In the genomic region with DNA sequence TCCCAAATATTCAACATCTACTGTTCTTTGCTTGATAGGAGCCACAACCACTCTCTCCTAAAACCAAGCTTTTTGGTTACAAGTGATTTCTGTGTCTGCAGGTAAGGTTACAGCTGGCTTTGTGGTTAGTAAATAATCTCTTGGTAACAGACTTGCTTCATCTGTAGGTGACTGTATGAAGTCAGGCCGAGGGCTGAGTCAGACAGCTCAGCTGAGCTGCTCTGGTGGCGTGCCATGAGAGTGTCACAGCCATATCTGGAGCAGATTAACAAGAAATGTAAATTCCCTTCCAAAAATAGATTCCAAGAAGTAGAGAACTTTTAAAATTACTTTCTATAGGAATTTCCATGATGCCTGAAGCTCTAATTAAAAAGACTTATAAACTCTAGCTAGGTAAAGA, we compare ENCODE assay signal across 8 cellular contexts. TPM values are rescaled to one million over a fixed set of nuclear protein-coding genes. Genes with fewer than 3 reads are reported as not detected.
A peak's percentile ranks its signal among the peaks of the same experiment; 100 is the strongest.
DNase-seq lines count a peak whose midpoint lies in the region; ATAC-seq, FAIRE-seq and TF ChIP-seq lines count a peak whose summit lies in the region.

No MANE protein-coding gene starts in this region.

- H3K4me1 ChIP-seq in astrocyte (ENCODE audit: insufficient read depth, low read length) (peaks cover 6% of the 10 kb centered on the region), pancreas (peaks cover 0 to 7% (median 7%) of the 10 kb centered on the region in 3 donors)

- intact Hi-C loops in pancreas (cut with DNase I), result no loop called here

- ATAC-seq in GM18909 (IDR thresholded peaks at IDR 0.05; ENCODE audit: poor library complexity, unreplicated experiment) (peak; percentile 96), HG02981 (IDR thresholded peaks at IDR 0.05; ENCODE audit: unreplicated experiment) (peak; percentile 98), pancreas (peak; percentile 99 to 100 (median 100))

- H3K27me3 ChIP-seq in astrocyte (ENCODE audit: insufficient read depth, low read length) (no peaks in the 10 kb centered on the region), pancreas (no peaks in the 10 kb centered on the region)

- H4K20me1 ChIP-seq in astrocyte (ENCODE audit: insufficient read depth, low read length), result no peaks in the 10 kb centered on the region

- peak; percentile 89 for DNase-seq in astrocyte (ENCODE audit: low read depth)
- peak; percentile 75 to 89 (median 82) for DNase-seq in pancreas
- DNase-seq in NCI-H1092 treated with DMSO at 0.1 percent for 48 hours (lab: John Stamatoyannopoulos, UW), result no peak
- DNase-seq in endothelial cell (ENCODE audit: low spot score), result no peak
- DNase-seq in activated gamma-delta T cell (lab: John Stamatoyannopoulos, UW), result no peak
- DNase-seq in SW 1271 (lab: John Stamatoyannopoulos, UW), result no peak

- peak overlapping the region; percentile 30 for H3K9ac ChIP-seq in astrocyte (ENCODE audit: low read length)

- FAIRE-seq in astrocyte (lab: Jason Lieb, UNC) (peak; percentile 92), pancreas (lab: Jason Lieb, UNC) (no peak)

- H3K27ac Mint-ChIP-seq in astrocyte (ENCODE audit: unreplicated experiment) (peak overlapping the region; percentile 89), endothelial cell (ENCODE audit: unreplicated experiment) (no peak overlapping the region)

- WGBS in pancreas, 2 donors, result 24 to 30% methylated on average over 2 of the region's 2 CpGs

- no peak overlapping the region for H3K4me3 ChIP-seq in astrocyte (ENCODE audit: insufficient read depth, low read depth, low read length)
- no peak overlapping the region for H3K4me3 ChIP-seq in pancreas

- H3K27me3 Mint-ChIP-seq in astrocyte (ENCODE audit: low read depth, unreplicated experiment) (no peaks in the 10 kb centered on the region), endothelial cell (ENCODE audit: unreplicated experiment) (no peaks in the 10 kb centered on the region)

- H3K36me3 ChIP-seq in astrocyte (ENCODE audit: insufficient read depth, low read length), result no peaks in the 10 kb centered on the region
- H3K36me3 ChIP-seq in pancreas, result no peaks in the 10 kb centered on the region

- H3K4me1 Mint-ChIP-seq in astrocyte (ENCODE audit: low read depth, unreplicated experiment), result peaks cover 24% of the 10 kb centered on the region
- peaks cover 19% of the 10 kb centered on the region for H3K4me1 Mint-ChIP-seq in endothelial cell (ENCODE audit: unreplicated experiment)

- no peaks in the 10 kb centered on the region for H3K79me2 ChIP-seq in astrocyte (ENCODE audit: insufficient read depth, low read length)

- H3K27ac ChIP-seq in astrocyte (ENCODE audit: low read depth, low read length) (peak overlapping the region; percentile 77), pancreas (peak overlapping the region in 1 of 4 donors; percentile 42)

- no peaks in the 10 kb centered on the region for H3K9me3 ChIP-seq in astrocyte (ENCODE audit: insufficient read depth, low read depth, low read length)
- no peaks in the 10 kb centered on the region for H3K9me3 ChIP-seq in pancreas

- H3K36me3 Mint-ChIP-seq in astrocyte (ENCODE audit: low read depth, unreplicated experiment), result no peaks in the 10 kb centered on the region
- no peaks in the 10 kb centered on the region for H3K36me3 Mint-ChIP-seq in endothelial cell (ENCODE audit: low read depth, unreplicated experiment)

- H3K9me3 Mint-ChIP-seq in astrocyte (ENCODE audit: unreplicated experiment) (no peaks in the 10 kb centered on the region), endothelial cell (ENCODE audit: unreplicated experiment) (no peaks in the 10 kb centered on the region)

- H2AFZ ChIP-seq in astrocyte (ENCODE audit: low read depth, low read length), result no peak overlapping the region

- TF ChIP-seq CTCF in astrocyte (IDR thresholded peaks at IDR 0.05; ENCODE audit: insufficient read depth, low read depth, low read length) (no peak), pancreas (IDR thresholded peaks at IDR 0.05) (no peak), endothelial cell (IDR thresholded peaks at IDR 0.05; ENCODE audit: unreplicated experiment) (no peak)

- H3K4me2 ChIP-seq in astrocyte (ENCODE audit: low read length), result peak overlapping the region; percentile 14

- H3K4me3 Mint-ChIP-seq in astrocyte (ENCODE audit: unreplicated experiment) (no peak overlapping the region), endothelial cell (ENCODE audit: unreplicated experiment) (no peak overlapping the region)

RNA-seq across cellular contexts. Expression of gene TAS2R1, which starts 23.7 kb away (rescaled TPM):
- total RNA-seq in astrocyte (not detected in 2 replicates), pancreas (not detected), endothelial cell (ENCODE audit: unreplicated experiment) (not detected)
- not detected for polyA plus RNA-seq in pancreas

Comparison
In these comparisons a context has a peak if more than half of its experiments do, and no peak if none do; other contexts are left out.
1. DNase-seq: peak in astrocyte (single experiment) and pancreas (6 of 6); none in NCI-H1092 treated with DMSO at 0.1 percent for 48 hours (single experiment), endothelial cell (single experiment), activated gamma-delta T cell (single experiment) and SW 1271 (0 of 2).
2. Peak in every context shown above with its lines, with median percentiles within 50 percentile points of each other: ATAC-seq.